ENCODE assay signal across 33 cellular contexts in genomic region chr15:27673766-27674445, GRCh38.
"Had no signal": no experiment of that assay in that cellular context is flagged by ENCODE, and none has a peak within 500 bp of the region (broad histone marks: within the 10 kb centered on the region; RNA-seq: fewer than 3 reads in every experiment).

No MANE protein-coding gene starts in this region.

- H3K9ac ChIP-seq: KMS-11 had no signal

- H3K27ac ChIP-seq: KMS-11 had no signal

- DNase-seq: Karpas-422, Kasumi-1, KBM-7, KG1, MG63, MM.1S, MV-4-11, NCI-H1048, NCI-H1092, NCI-H1092 treated with DMSO at 0.1 percent for 48 hours, NCI-H1105, NCI-H1105 treated with DMSO at 0.1 percent for 48 hours, NCI-H1417 treated with DMSO at 0.1 percent for 48 hours, NCI-H1436, NCI-H1436 treated with DMSO at 0.1 percent for 48 hours, NCI-H1694, NCI-H1694 treated with DMSO at 0.1 percent for 48 hours, NCI-H187, NCI-H187 treated with DMSO at 0.1 percent for 48 hours, NCI-H1930, NCI-H2029, NCI-H2029 treated with DMSO at 0.1 percent for 48 hours, NCI-H2081, NCI-H2081 treated with DMSO at 0.1 percent for 48 hours, NCI-H2107, NCI-H2171, NCI-H2171 treated with DMSO at 0.1 percent for 48 hours, NCI-H2227 treated with DMSO at 0.1 percent for 48 hours, NCI-H226, NCI-H345, NCI-H446, NCI-H446 treated with DMSO at 0.1 percent for 48 hours had no signal

- H3K4me3 ChIP-seq: MG63 had no signal

- H3K4me2 ChIP-seq: KMS-11 had no signal

- H3K9me3 ChIP-seq: MG63 had no signal

- H3K27me3 ChIP-seq: MG63 had no signal

- H3K36me3 ChIP-seq: MG63 had no signal
